9 cellular contexts compared by ENCODE assay signal in the genomic region with DNA sequence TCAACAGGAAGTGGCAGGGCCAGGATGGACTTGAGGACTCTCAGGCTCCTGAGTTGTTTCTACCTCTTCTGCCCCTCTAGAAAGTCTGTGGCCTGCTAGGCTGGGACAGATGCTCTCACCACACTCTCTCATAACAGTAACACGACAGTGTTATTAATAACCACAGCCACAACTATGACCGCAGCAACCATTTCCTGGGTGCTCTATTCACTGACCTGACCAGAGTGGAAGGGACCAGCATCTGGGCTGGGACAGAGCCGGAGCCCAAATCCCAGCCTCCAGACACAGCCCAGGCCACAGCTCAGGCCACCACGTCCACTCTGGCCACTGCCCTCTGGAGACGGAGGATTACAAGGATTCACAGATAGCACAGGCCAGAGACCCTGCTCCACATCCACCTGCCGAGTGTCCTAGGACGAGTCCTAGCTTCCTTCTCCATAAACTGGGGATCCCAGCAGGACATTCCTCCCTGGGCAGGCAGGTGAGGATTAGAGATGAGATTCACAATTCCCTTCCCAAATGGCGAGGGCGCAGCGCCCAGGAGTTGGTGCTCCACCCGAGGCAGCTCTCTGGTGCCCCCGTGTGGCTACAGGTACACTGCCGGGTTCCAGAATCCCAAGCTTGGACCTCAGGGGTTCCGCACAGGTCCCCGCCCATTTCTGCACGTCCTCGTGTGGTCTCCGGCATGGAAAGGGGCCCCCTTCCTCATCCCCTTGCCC. TPM values are rescaled to one million over a fixed set of nuclear protein-coding genes. Genes with fewer than 3 reads are reported as not detected.
A peak's percentile ranks its signal among the peaks of the same experiment; 100 is the strongest.
DNase-seq lines count a peak whose midpoint lies in the region; ATAC-seq and TF ChIP-seq lines count a peak whose summit lies in the region.
"Had no signal": no experiment of that assay in that cellular context is flagged by ENCODE, and none has a peak within 500 bp of the region (broad histone marks: within the 10 kb centered on the region; RNA-seq: fewer than 3 reads in every experiment).

No MANE protein-coding gene starts in this region.

- H3K27me3 Mint-ChIP-seq in CD14-positive monocyte (ENCODE audit: low read depth in 3 of 3) (peaks cover 3 to 17% (median 9%) of the 10 kb centered on the region in 3 donors), immature natural killer cell (ENCODE audit: low read depth in 3 of 3) (peaks cover 2 to 9% (median 3%) of the 10 kb centered on the region in 3 donors)

- H3K9me3 Mint-ChIP-seq in CD14-positive monocyte, result no peaks in the 10 kb centered on the region
- no peaks in the 10 kb centered on the region for H3K9me3 Mint-ChIP-seq in immature natural killer cell

- TF ChIP-seq CTCF in CD14-positive monocyte (IDR thresholded peaks at IDR 0.05) (peak; percentile 83), astrocyte of the cerebellum (IDR thresholded peaks at IDR 0.05; ENCODE audit: low read depth, low read length, missing control alignments) (peak; percentile 95)

- H3K4me1 Mint-ChIP-seq in CD14-positive monocyte (no peaks in the 10 kb centered on the region), immature natural killer cell (peaks cover 6 to 9% of the 10 kb centered on the region in 2 donors)

- in situ Hi-C loops in astrocyte of the cerebellum (cut with HindIII; ENCODE audit: low sequenced_read_pairs), result loop anchor here (5.0 kb wide), 1 partner anchor 37 kb away; no protein-coding TSS in a partner anchor

- H3K4me3 ChIP-seq in astrocyte of the cerebellum (ENCODE audit: low read depth, low read length), result no peak overlapping the region

- intact Hi-C loops in CD14-positive monocyte (cut with micrococcal nuclease), result no loop called here

- H3K4me3 Mint-ChIP-seq in CD14-positive monocyte (no peak overlapping the region), immature natural killer cell (peak overlapping the region in 2 of 5 donors; percentile 0 to 26)

- no peak for DNase-seq in CD14-positive monocyte (ENCODE audit: low spot score)
- peak; percentile 29 for DNase-seq in HPDE6-E6E7 (ENCODE audit: extremely low spot score)
- DNase-seq in SK-N-DZ (ENCODE audit: low spot score), result peak; percentile 48
- DNase-seq in astrocyte of the cerebellum (ENCODE audit: low read depth), result no peak
- DNase-seq in immature natural killer cell, result peak in 2 of 3 donors; percentile 12 to 27
- peak; percentile 28 to 55 (median 29) for DNase-seq in stimulated activated CD4-positive, alpha-beta T cell treated with anti-CD3 and anti-CD28 coated beads, TNF-alpha, amount 100 ng/mL, for 48 hours (ENCODE audit: low read depth in 3 of 3)
- DNase-seq in cerebellar nuclear complex (lab: John Stamatoyannopoulos, UW), result no peak
- DNase-seq: naive B cell had no signal

- H3K27ac Mint-ChIP-seq in CD14-positive monocyte, result no peak overlapping the region
- no peak overlapping the region for H3K27ac Mint-ChIP-seq in immature natural killer cell

- ATAC-seq in GM19043 (IDR thresholded peaks at IDR 0.05; ENCODE audit: low read depth, unreplicated experiment), result peak; percentile 78

- no peaks in the 10 kb centered on the region for H3K36me3 Mint-ChIP-seq in CD14-positive monocyte
- no peaks in the 10 kb centered on the region for H3K36me3 Mint-ChIP-seq in immature natural killer cell
- H3K36me3 Mint-ChIP-seq: naive B cell had no signal

RNA-seq across cellular contexts. Expression of a gene that starts 7.1 kb away (rescaled TPM):
- polyA plus RNA-seq in CD14-positive monocyte (not detected), immature natural killer cell (not detected)
- not detected in 2 replicates for polyA plus RNA-seq in SK-N-DZ (2014; cell fraction: cytosol; rRNA removed)
- polyA plus RNA-seq in SK-N-DZ (2014; cell fraction: nucleus; rRNA removed), result not detected in 2 replicates

RNA-seq across cellular contexts. Expression of a gene that starts 22.4 kb away (rescaled TPM):
- polyA plus RNA-seq in CD14-positive monocyte (not detected), immature natural killer cell (not detected)
- polyA plus RNA-seq in SK-N-DZ (2014; cell fraction: cytosol; rRNA removed), result 12.4 and 13.1 TPM in 2 replicates
- 32.4 and 47.2 TPM in 2 replicates for polyA plus RNA-seq in SK-N-DZ (2014; cell fraction: nucleus; rRNA removed)

RNA-seq across cellular contexts. Expression of a gene that starts 38.8 kb away (rescaled TPM):
- polyA plus RNA-seq in CD14-positive monocyte, result not detected
- 6.3 and 8.1 TPM in 2 replicates for polyA plus RNA-seq in SK-N-DZ (2014; cell fraction: cytosol; rRNA removed)
- 8.0 and 11.0 TPM in 2 replicates for polyA plus RNA-seq in SK-N-DZ (2014; cell fraction: nucleus; rRNA removed)
- not detected for polyA plus RNA-seq in immature natural killer cell

Comparison
In these comparisons a context has a peak if more than half of its experiments do, and no peak if none do; other contexts are left out.
1. DNase-seq: peak in HPDE6-E6E7 (single experiment), SK-N-DZ (single experiment), immature natural killer cell (2 of 3) and stimulated activated CD4-positive, alpha-beta T cell treated with anti-CD3 and anti-CD28 coated beads, TNF-alpha, amount 100 ng/mL, for 48 hours (3 of 3); none in CD14-positive monocyte (single experiment), astrocyte of the cerebellum (single experiment) and cerebellar nuclear complex (0 of 2).